Comparison of ENCODE assay signal across 8 cellular contexts in the genomic region with DNA sequence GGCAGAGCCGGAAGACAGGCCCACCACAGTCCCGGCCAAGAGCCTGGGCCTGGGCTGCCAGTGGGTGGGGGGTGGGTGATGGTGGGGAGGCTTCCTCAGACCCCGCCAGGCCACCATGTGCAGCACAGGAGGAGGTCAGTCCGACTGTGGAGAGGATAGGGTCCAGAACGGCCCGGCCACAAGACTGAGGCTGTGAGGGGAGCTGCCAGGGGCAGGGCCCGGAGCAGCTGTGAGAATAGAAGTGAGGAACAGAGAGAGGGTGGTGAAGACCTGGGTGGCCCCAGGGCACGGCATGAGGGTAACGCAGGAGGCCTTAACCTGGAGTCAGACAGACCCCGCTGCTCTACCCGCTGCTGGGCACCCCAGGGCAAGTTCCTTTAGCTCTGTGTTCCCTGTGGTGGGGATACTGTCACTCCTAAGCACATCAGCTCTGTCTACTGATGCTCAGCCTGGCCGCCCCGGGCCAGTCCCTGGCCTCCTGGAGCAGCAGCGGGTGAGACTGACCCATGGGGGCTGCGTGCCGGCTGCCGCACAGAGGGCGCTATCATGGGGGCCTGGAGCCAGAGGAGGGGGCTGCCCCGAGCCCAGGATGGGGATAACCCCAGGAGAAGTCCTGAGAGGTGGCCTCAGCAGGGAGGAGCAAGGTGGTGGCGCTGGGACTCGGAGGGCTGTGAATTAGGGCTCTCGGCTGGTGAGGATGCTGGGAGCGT. TPM values are rescaled to one million over a fixed set of nuclear protein-coding genes. Genes with fewer than 3 reads are reported as not detected.
DNase-seq lines count a peak whose midpoint lies in the region; ATAC-seq lines count a peak whose summit lies in the region.

No MANE protein-coding gene starts in this region.

- CTCF ChIA-PET in activated CD4-positive, alpha-beta memory T cell treated with anti-CD3 and anti-CD28 coated beads, Interleukin-2, amount 10 ng/mL, durations not matched to agents 7 days and 5 days (lab: Charles Lee) = interaction anchor here (1.5 to 7.0 kb wide), 6 partner anchors 20 to 134 kb away, joined by 5 to 154 read pairs (median 25); a partner anchor contains a TSS

- no peak for DNase-seq in activated CD4-positive, alpha-beta memory T cell treated with anti-CD3 and anti-CD28 coated beads, Interleukin-2, amount 10 ng/mL, durations not matched to agents 7 days and 5 days
- DNase-seq in islet precursor cell (peak; percentile 52), superior temporal gyrus (ENCODE audit: extremely low spot score) (no peak)
- DNase-seq in stimulated activated effector memory CD8-positive, alpha-beta T cell treated with anti-CD3 and anti-CD28 coated beads, Interleukin-12 subunit alpha, Interleukin-12 subunit beta, amount 100 ng/mL, for 72 hours (ENCODE audit: low spot score in 2 of 2) = no peak

- H3K27ac Mint-ChIP-seq in activated CD4-positive, alpha-beta memory T cell treated with anti-CD3 and anti-CD28 coated beads, Interleukin-2, amount 10 ng/mL, durations not matched to agents 7 days and 5 days = peak overlapping the region; percentile 96
- H3K27ac Mint-ChIP-seq in stimulated activated effector memory CD8-positive, alpha-beta T cell treated with anti-CD3 and anti-CD28 coated beads, Interleukin-12 subunit alpha, Interleukin-12 subunit beta, amount 100 ng/mL, for 72 hours = peak overlapping the region; percentile 96

- H3K27me3 Mint-ChIP-seq in activated CD4-positive, alpha-beta memory T cell treated with anti-CD3 and anti-CD28 coated beads, Interleukin-2, amount 10 ng/mL, durations not matched to agents 7 days and 5 days = no peaks in the 10 kb centered on the region

- H3K4me3 Mint-ChIP-seq in activated CD4-positive, alpha-beta memory T cell treated with anti-CD3 and anti-CD28 coated beads, Interleukin-2, amount 10 ng/mL, durations not matched to agents 7 days and 5 days = peak overlapping the region; percentile 86
- peak overlapping the region; percentile 91 for H3K4me3 Mint-ChIP-seq in stimulated activated effector memory CD8-positive, alpha-beta T cell treated with anti-CD3 and anti-CD28 coated beads, Interleukin-12 subunit alpha, Interleukin-12 subunit beta, amount 100 ng/mL, for 72 hours

- H3K9me3 Mint-ChIP-seq in activated CD4-positive, alpha-beta memory T cell treated with anti-CD3 and anti-CD28 coated beads, Interleukin-2, amount 10 ng/mL, durations not matched to agents 7 days and 5 days = no peaks in the 10 kb centered on the region
- H3K9me3 Mint-ChIP-seq in stimulated activated effector memory CD8-positive, alpha-beta T cell treated with anti-CD3 and anti-CD28 coated beads, Interleukin-12 subunit alpha, Interleukin-12 subunit beta, amount 100 ng/mL, for 72 hours = no peaks in the 10 kb centered on the region

- ATAC-seq in HG02938 (IDR thresholded peaks at IDR 0.05; ENCODE audit: unreplicated experiment) (peak; percentile 8), GM19328 (IDR thresholded peaks at IDR 0.05; ENCODE audit: unreplicated experiment) (no peak), esophagus mucosa (no peak), GM18873 (IDR thresholded peaks at IDR 0.05; ENCODE audit: low FRiP score, unreplicated experiment) (no peak)
- no peak for ATAC-seq in stimulated activated effector memory CD8-positive, alpha-beta T cell treated with anti-CD3 and anti-CD28 coated beads, Interleukin-12 subunit alpha, Interleukin-12 subunit beta, amount 100 ng/mL, for 72 hours

- POLR2A ChIA-PET in activated CD4-positive, alpha-beta memory T cell treated with anti-CD3 and anti-CD28 coated beads, Interleukin-2, amount 10 ng/mL, durations not matched to agents 7 days and 5 days (lab: Charles Lee) = interaction anchor here (1.1 to 11.9 kb wide), 16 partner anchors 13 to 537 kb away, joined by 3 to 275 read pairs (median 20); a partner anchor contains a TSS

- peaks cover 81% of the 10 kb centered on the region for H3K36me3 Mint-ChIP-seq in activated CD4-positive, alpha-beta memory T cell treated with anti-CD3 and anti-CD28 coated beads, Interleukin-2, amount 10 ng/mL, durations not matched to agents 7 days and 5 days (ENCODE audit: low read depth)
- H3K36me3 Mint-ChIP-seq in stimulated activated effector memory CD8-positive, alpha-beta T cell treated with anti-CD3 and anti-CD28 coated beads, Interleukin-12 subunit alpha, Interleukin-12 subunit beta, amount 100 ng/mL, for 72 hours = no peaks in the 10 kb centered on the region

- H3K4me1 Mint-ChIP-seq in activated CD4-positive, alpha-beta memory T cell treated with anti-CD3 and anti-CD28 coated beads, Interleukin-2, amount 10 ng/mL, durations not matched to agents 7 days and 5 days = peaks cover 61% of the 10 kb centered on the region
- peaks cover 75% of the 10 kb centered on the region for H3K4me1 Mint-ChIP-seq in stimulated activated effector memory CD8-positive, alpha-beta T cell treated with anti-CD3 and anti-CD28 coated beads, Interleukin-12 subunit alpha, Interleukin-12 subunit beta, amount 100 ng/mL, for 72 hours

RNA-seq across cellular contexts. Expression of a gene that starts 1.7 kb away (rescaled TPM):
- 100 to 1,000 TPM; 195 to 199 TPM for total RNA-seq in activated CD4-positive, alpha-beta memory T cell treated with anti-CD3 and anti-CD28 coated beads, Interleukin-2, amount 10 ng/mL, durations not matched to agents 7 days and 5 days
- 2.4 TPM for total RNA-seq in esophagus mucosa

RNA-seq across cellular contexts. Expression of a gene that starts 17.7 kb away (rescaled TPM):
- total RNA-seq in activated CD4-positive, alpha-beta memory T cell treated with anti-CD3 and anti-CD28 coated beads, Interleukin-2, amount 10 ng/mL, durations not matched to agents 7 days and 5 days = 10 to 100 TPM; 34.7 to 35.3 TPM
- 25.1 TPM for total RNA-seq in esophagus mucosa

RNA-seq across cellular contexts. Expression of a gene that starts 17.8 kb away (rescaled TPM):
- 10 to 100 TPM; 84.8 to 90.6 TPM for total RNA-seq in activated CD4-positive, alpha-beta memory T cell treated with anti-CD3 and anti-CD28 coated beads, Interleukin-2, amount 10 ng/mL, durations not matched to agents 7 days and 5 days
- total RNA-seq in esophagus mucosa = 59.9 TPM

RNA-seq across cellular contexts. Expression of a gene that starts 22.1 kb away (rescaled TPM):
- 10 to 100 TPM; 40.8 to 42.0 TPM for total RNA-seq in activated CD4-positive, alpha-beta memory T cell treated with anti-CD3 and anti-CD28 coated beads, Interleukin-2, amount 10 ng/mL, durations not matched to agents 7 days and 5 days
- total RNA-seq in esophagus mucosa = 16.7 TPM

RNA-seq across cellular contexts. Expression of a gene that starts 22.3 kb away (rescaled TPM):
- total RNA-seq in activated CD4-positive, alpha-beta memory T cell treated with anti-CD3 and anti-CD28 coated beads, Interleukin-2, amount 10 ng/mL, durations not matched to agents 7 days and 5 days = 100 to 1,000 TPM; 258 to 269 TPM
- 74.2 TPM for total RNA-seq in esophagus mucosa

Comparison
In these comparisons a context has a peak if more than half of its experiments do, and no peak if none do; other contexts are left out.
1. RNA of a gene that starts 1.7 kb away (total RNA-seq): 195 to 199 TPM in activated CD4-positive, alpha-beta memory T cell treated with anti-CD3 and anti-CD28 coated beads, Interleukin-2, amount 10 ng/mL, durations not matched to agents 7 days and 5 days; 2.4 TPM in esophagus mucosa (single experiment); every median in the first group is over 10 times any median in the second.